In genomic region chr6:146123611-146124010, GRCh38 we compare ENCODE assay signal across 28 cellular contexts.
"Had no signal": no experiment of that assay in that cellular context is flagged by ENCODE, and none has a peak within 500 bp of the region (broad histone marks: within the 10 kb centered on the region; RNA-seq: fewer than 3 reads in every experiment).

No MANE protein-coding gene starts in this region.

- ATAC-seq: Panc1, Right ventricle myocardium inferior, SK-N-SH treated with all-trans-retinoic acid at 6 μM for 48 hours had no signal

- DNase-seq: Kasumi-1, KG1, MG63, MV-4-11, NCI-H1092, NCI-H1105, NCI-H1417 treated with DMSO at 0.1 percent for 48 hours, NCI-H1436 treated with DMSO at 0.1 percent for 48 hours, NCI-H1694 treated with DMSO at 0.1 percent for 48 hours, NCI-H187 treated with DMSO at 0.1 percent for 48 hours, NCI-H2029, NCI-H2081, NCI-H2171 treated with DMSO at 0.1 percent for 48 hours, NCI-H226, NCI-H446 treated with DMSO at 0.1 percent for 48 hours, NCI-H510A, NCI-H524, NCI-H526, NCI-H69, NCI-H748 treated with DMSO at 0.1 percent for 48 hours, NCI-H82, PC-9, SHP77, SIG-M5, SJCRH30 had no signal
